Comparison of ENCODE assay signal across 28 cellular contexts in the genomic region with DNA sequence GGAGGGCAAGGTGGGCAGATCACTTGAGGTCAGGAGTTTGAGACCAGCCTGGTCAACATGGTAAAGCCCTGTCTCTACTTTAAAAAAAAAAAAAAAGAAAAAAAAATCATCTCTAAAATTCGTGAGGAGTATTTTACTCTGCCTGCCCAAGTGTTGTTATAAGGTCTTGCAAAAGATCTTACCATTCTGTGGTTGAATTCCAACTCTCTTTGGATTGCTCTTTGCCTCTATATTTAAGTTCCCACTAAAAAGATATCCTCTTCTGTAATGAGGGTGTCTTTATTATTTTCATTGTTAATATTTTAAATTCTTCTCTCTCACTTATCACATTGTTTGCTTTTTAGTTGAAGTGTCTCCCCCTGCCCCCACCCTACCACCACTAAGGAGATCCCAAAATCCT.
"Had no signal": no experiment of that assay in that cellular context is flagged by ENCODE, and none has a peak within 500 bp of the region (broad histone marks: within the 10 kb centered on the region; RNA-seq: fewer than 3 reads in every experiment).

No MANE protein-coding gene starts in this region.

- H3K27ac Mint-ChIP-seq: dendritic cell treated with granulocyte-macrophage colony-stimulating factor and Interleukin-4, amounts not matched to agents 40 ng/mL and 50 ng/mL, for 4 days; endodermal cell; nephron; type B pancreatic cell had no signal

- H3K4me3 ChIP-seq: gastrocnemius medialis, heart left ventricle, hepatocyte, prostate gland, right atrium auricular region, testis, tibial artery had no signal

- H2AFZ ChIP-seq: hepatocyte had no signal

- H3K9me3 Mint-ChIP-seq: dendritic cell treated with granulocyte-macrophage colony-stimulating factor and Interleukin-4, amounts not matched to agents 40 ng/mL and 50 ng/mL, for 4 days; endodermal cell; nephron; stimulated activated effector memory CD8-positive, alpha-beta T cell treated with anti-CD3 and anti-CD28 coated beads, Interleukin-12 subunit alpha, Interleukin-12 subunit beta, amount 100 ng/mL, for 72 hours; type B pancreatic cell had no signal

- H3K27me3 Mint-ChIP-seq: dendritic cell treated with granulocyte-macrophage colony-stimulating factor and Interleukin-4, amounts not matched to agents 40 ng/mL and 50 ng/mL, for 4 days; naive thymus-derived CD4-positive, alpha-beta T cell; type B pancreatic cell had no signal

- H3K27ac ChIP-seq: epithelial cell of prostate, gastrocnemius medialis, heart left ventricle, hepatocyte, prostate gland, right atrium auricular region, testis, tibial artery had no signal

- DNase-seq: cerebellar nuclear complex; effector CD8-positive, alpha-beta T cell; endodermal cell; foreskin fibroblast; gastrocnemius medialis; heart left ventricle; kidney; mesendoderm; midbrain; naive thymus-derived CD4-positive, alpha-beta T cell; nucleus accumbens; stimulated activated CD4-positive, alpha-beta T cell treated with anti-CD3 and anti-CD28 coated beads, Interleukin-2, amount 100 ng/mL, for 24 hours; stimulated activated CD4-positive, alpha-beta T cell treated with anti-CD3 and anti-CD28 coated beads, Interleukin-4, amount 100 ng/mL, for 24 hours; stimulated activated naive CD8-positive, alpha-beta T cell treated with anti-CD3 and anti-CD28 coated beads, Interleukin-15, Interleukin-2, amounts not matched to agents 100 U/mL and 50 U/mL, for 24 hours; substantia nigra; testis; tibial artery had no signal

- H3K79me2 ChIP-seq: hepatocyte had no signal

- H3K4me3 Mint-ChIP-seq: dendritic cell treated with granulocyte-macrophage colony-stimulating factor and Interleukin-4, amounts not matched to agents 40 ng/mL and 50 ng/mL, for 4 days; endodermal cell; naive thymus-derived CD4-positive, alpha-beta T cell; nephron; stimulated activated effector memory CD8-positive, alpha-beta T cell treated with anti-CD3 and anti-CD28 coated beads, Interleukin-12 subunit alpha, Interleukin-12 subunit beta, amount 100 ng/mL, for 72 hours; type B pancreatic cell had no signal

- H3K9me3 ChIP-seq: gastrocnemius medialis, heart left ventricle, prostate gland, right atrium auricular region, testis, tibial artery had no signal

- H3K36me3 ChIP-seq: prostate gland had no signal

- H3K4me1 ChIP-seq: prostate gland had no signal

- ATAC-seq: esophagus mucosa; gastrocnemius medialis; heart left ventricle; left lobe of liver; naive thymus-derived CD4-positive, alpha-beta T cell; sciatic nerve; stimulated activated effector memory CD8-positive, alpha-beta T cell treated with anti-CD3 and anti-CD28 coated beads, Interleukin-12 subunit alpha, Interleukin-12 subunit beta, amount 100 ng/mL, for 72 hours; stimulated activated naive CD8-positive, alpha-beta T cell treated with anti-CD3 and anti-CD28 coated beads, Interleukin-15, Interleukin-2, amounts not matched to agents 100 U/mL and 50 U/mL, for 24 hours had no signal

- H3K4me2 ChIP-seq: hepatocyte had no signal

- H3K27me3 ChIP-seq: gastrocnemius medialis, heart left ventricle, hepatocyte, right atrium auricular region, testis, tibial artery had no signal
